In the genomic region with DNA sequence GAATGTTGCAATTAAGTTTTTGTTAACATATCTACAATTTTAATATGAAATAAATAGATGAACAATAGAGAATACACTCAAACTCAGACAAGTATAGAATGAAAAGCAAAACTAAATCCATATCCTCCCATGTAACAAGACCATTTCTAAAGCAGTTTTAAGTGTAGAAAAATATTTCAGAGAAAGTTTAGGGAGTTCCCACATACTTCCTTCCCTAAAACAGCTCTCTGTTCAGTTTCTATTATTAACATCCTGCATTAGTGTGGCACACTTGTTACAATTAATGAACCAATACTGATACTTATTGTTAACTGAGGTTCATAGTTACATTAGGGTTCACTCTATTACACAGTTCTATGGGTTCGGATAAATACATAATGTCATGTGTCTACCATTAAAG, we compare ENCODE assay signal across 8 cellular contexts.
"Had no signal": no experiment of that assay in that cellular context is flagged by ENCODE, and none has a peak within 500 bp of the region (broad histone marks: within the 10 kb centered on the region; RNA-seq: fewer than 3 reads in every experiment).

No MANE protein-coding gene starts in this region.

- H3K4me3 ChIP-seq: GM23338, K562 had no signal

- H3K9me3 Mint-ChIP-seq: GM23338 had no signal

- ATAC-seq: GM23338, K562 had no signal

- H3K27ac Mint-ChIP-seq: GM23338, H9 had no signal

- FAIRE-seq: H1, H54, HTR-8/SVneo, K562 had no signal

- H3K4me1 Mint-ChIP-seq: GM23338 had no signal

- DNase-seq: H9, HCEC 1CT, IMR-90 had no signal

- H3K4me3 Mint-ChIP-seq: GM23338, H9 had no signal
